In the genomic region with DNA sequence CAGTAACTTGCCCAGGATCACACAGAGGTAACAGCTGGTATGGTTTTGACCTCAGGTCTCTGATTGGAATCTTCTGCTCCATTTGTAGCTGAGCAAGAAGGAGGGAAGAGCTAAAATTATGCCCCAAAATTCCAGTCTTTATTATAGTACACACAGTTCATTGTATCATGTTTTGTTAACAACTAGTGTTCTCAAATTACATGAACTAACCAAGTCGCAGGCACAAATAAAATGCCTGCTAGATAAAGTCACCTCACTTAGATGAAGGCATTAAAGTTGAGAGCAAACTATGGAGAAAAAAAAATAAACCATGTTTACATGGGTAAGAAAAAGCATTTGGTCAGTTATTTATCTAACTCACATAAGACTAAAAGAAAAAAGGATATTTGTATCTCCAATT, we compare ENCODE assay signal across 17 cellular contexts. TPM values are rescaled to one million over a fixed set of nuclear protein-coding genes. Genes with fewer than 3 reads are reported as not detected.
DNase-seq lines count a peak whose midpoint lies in the region; ATAC-seq and TF ChIP-seq lines count a peak whose summit lies in the region.
"Had no signal": no experiment of that assay in that cellular context is flagged by ENCODE, and none has a peak within 500 bp of the region (broad histone marks: within the 10 kb centered on the region; RNA-seq: fewer than 3 reads in every experiment).

No MANE protein-coding gene starts in this region.

- intact Hi-C loops in ascending aorta (cut with DNase I), result loop anchor here (5.0 kb wide), 1 partner anchor 423 kb away; no protein-coding TSS in a partner anchor
- intact Hi-C loops in left colon (cut with DNase I, micrococcal nuclease), result no loop called here
- intact Hi-C loops in lower lobe of right lung (cut with DNase I), result no loop called here

- peaks cover 7% of the 10 kb centered on the region; the same call in 1 of the 2 replicates for H3K9me3 Mint-ChIP-seq in HFFc6

- no peak overlapping the region for H3K4me3 Mint-ChIP-seq in HFFc6
- H3K4me3 Mint-ChIP-seq: CD4-positive, CD25-positive, alpha-beta regulatory T cell; T-cell had no signal

- no peak overlapping the region; the same call in 1 of the 2 replicates for H3K27ac Mint-ChIP-seq in HFFc6
- H3K27ac Mint-ChIP-seq: CD4-positive, CD25-positive, alpha-beta regulatory T cell; T-cell had no signal

- no peak for ATAC-seq in GM21786 (IDR thresholded peaks at IDR 0.05; ENCODE audit: unreplicated experiment)
- ATAC-seq in left colon, result no peak
- ATAC-seq in lower lobe of right lung, result no peak
- ATAC-seq: T-cell had no signal

- peaks cover 0 to 19% of the 10 kb centered on the region in 2 donors for H3K4me1 ChIP-seq in ascending aorta
- H3K4me1 ChIP-seq in lower lobe of right lung, result no peaks in the 10 kb centered on the region

- H3K9me3 ChIP-seq in ascending aorta (no peaks in the 10 kb centered on the region), MG63 (0 out of 2 replicates have a peak, but pooled peaks cover 1% of the 10 kb centered on the region), lower lobe of right lung (no peaks in the 10 kb centered on the region)

- no peak overlapping the region for H3K4me3 ChIP-seq in ascending aorta
- no peak overlapping the region for H3K4me3 ChIP-seq in MG63
- no peak overlapping the region for H3K4me3 ChIP-seq in lower lobe of right lung

- H3K36me3 Mint-ChIP-seq in HFFc6 (ENCODE audit: low read depth), result no peaks in the 10 kb centered on the region
- H3K36me3 Mint-ChIP-seq: CD4-positive, CD25-positive, alpha-beta regulatory T cell; T-cell had no signal

- DNase-seq in EH (ENCODE audit: low read depth) (peak; percentile 34), HFFc6 (peak; percentile 14), ascending aorta (ENCODE audit: low spot score in 2 of 2) (no peak), myocyte (ENCODE audit: low read depth) (peak; percentile 26), left colon (no peak), MG63 (no peak), lower lobe of right lung (no peak)
- DNase-seq: AML-193; CD4-positive, CD25-positive, alpha-beta regulatory T cell; DMS79; NCI-H1105; NCI-H187 treated with DMSO at 0.1 percent for 48 hours; NCI-H2171; NCI-H446 treated with DMSO at 0.1 percent for 48 hours; SHP77 treated with DMSO at 0.1 percent for 48 hours; T-cell had no signal

- peaks cover 2% of the 10 kb centered on the region; the same call in 1 of the 2 replicates for H3K27me3 Mint-ChIP-seq in HFFc6 (ENCODE audit: insufficient read depth)
- H3K27me3 Mint-ChIP-seq: CD4-positive, CD25-positive, alpha-beta regulatory T cell; T-cell had no signal

- no peaks in the 10 kb centered on the region for H3K36me3 ChIP-seq in ascending aorta
- no peaks in the 10 kb centered on the region for H3K36me3 ChIP-seq in MG63
- H3K36me3 ChIP-seq in lower lobe of right lung, result no peaks in the 10 kb centered on the region

- TF ChIP-seq CTCF in HFFc6 (IDR thresholded peaks at IDR 0.05), result no peak
- no peak for TF ChIP-seq CTCF in ascending aorta (IDR thresholded peaks at IDR 0.05)
- no peak for TF ChIP-seq CTCF in lower lobe of right lung (IDR thresholded peaks at IDR 0.05)

- H3K4me1 Mint-ChIP-seq in HFFc6 (ENCODE audit: low read depth), result peaks cover 23% of the 10 kb centered on the region
- H3K4me1 Mint-ChIP-seq: CD4-positive, CD25-positive, alpha-beta regulatory T cell; T-cell had no signal

- H3K27ac ChIP-seq in ascending aorta (peak overlapping the region; percentile 2 to 19), lower lobe of right lung (no peak overlapping the region)

- H3K27me3 ChIP-seq in ascending aorta, result no peaks in the 10 kb centered on the region
- H3K27me3 ChIP-seq in MG63, result no peaks in the 10 kb centered on the region
- no peaks in the 10 kb centered on the region for H3K27me3 ChIP-seq in lower lobe of right lung (ENCODE audit: low read depth)

RNA-seq across cellular contexts. Expression of a gene that starts 58.8 kb away (rescaled TPM):
- total RNA-seq in HFFc6 (2021; fragmentation: NEBNext Ultra II Directional; extraction: Animal tissue kit (Norgen Biotek cat#: 25700)), result under 1 TPM; 0.37 to 0.69 (median 0.42) TPM
- 50.6 TPM for total RNA-seq in ascending aorta
- 0.08 TPM in 1 of 2 replicates, not detected in the other for total RNA-seq in myocyte
- polyA plus RNA-seq in myocyte (2012), result 0.11 TPM
- total RNA-seq in left colon, result 1 to 10 TPM; 2.4 to 6.4 TPM
- total RNA-seq in MG63 (2014; rRNA removed; shearing (Covaris generic); ENCODE audit: low replicate concordance), result 0.95 and 4.6 TPM in 2 replicates
- total RNA-seq in lower lobe of right lung, result 3.9 TPM
- total RNA-seq: CD4-positive, CD25-positive, alpha-beta regulatory T cell had no signal

Comparison
In these comparisons a context has a peak if more than half of its experiments do, and no peak if none do; other contexts are left out.
1. DNase-seq: peak in EH (single experiment), HFFc6 (single experiment) and myocyte (single experiment); none in ascending aorta (0 of 2), left colon (0 of 2), MG63 (single experiment) and lower lobe of right lung (single experiment).